Comparison of ENCODE assay signal across 16 cellular contexts in genomic region chr15:78083186-78083585, GRCh38. TPM values are rescaled to one million over a fixed set of nuclear protein-coding genes. Genes with fewer than 3 reads are reported as not detected.
DNase-seq lines count a peak whose midpoint lies in the region; ATAC-seq and TF ChIP-seq lines count a peak whose summit lies in the region.
"Had no signal": no experiment of that assay in that cellular context is flagged by ENCODE, and none has a peak within 500 bp of the region (broad histone marks: within the 10 kb centered on the region; RNA-seq: fewer than 3 reads in every experiment).

No MANE protein-coding gene starts in this region.

- H3F3A ChIP-seq in neural progenitor cell (ENCODE audit: low read depth) = no peaks in the 10 kb centered on the region

- H4K20me1 ChIP-seq in neural progenitor cell (ENCODE audit: low read depth) = no peaks in the 10 kb centered on the region

- H3K9me3 Mint-ChIP-seq in activated CD8-positive, alpha-beta T cell treated with anti-CD3 and anti-CD28 coated beads, Interleukin-2, amount 10 ng/mL, durations not matched to agents 7 days and 5 days (ENCODE audit: insufficient read depth) = no peaks in the 10 kb centered on the region
- H3K9me3 Mint-ChIP-seq in activated CD8-positive, alpha-beta T cell treated with anti-CD3 and anti-CD28 coated beads for 36 hours = no peaks in the 10 kb centered on the region
- H3K9me3 Mint-ChIP-seq in neural progenitor cell = no peaks in the 10 kb centered on the region

- no peaks in the 10 kb centered on the region for H3K36me3 Mint-ChIP-seq in activated CD8-positive, alpha-beta T cell treated with anti-CD3 and anti-CD28 coated beads, Interleukin-2, amount 10 ng/mL, durations not matched to agents 7 days and 5 days (ENCODE audit: low read depth)
- H3K36me3 Mint-ChIP-seq in activated CD8-positive, alpha-beta T cell treated with anti-CD3 and anti-CD28 coated beads for 36 hours (ENCODE audit: low read depth) = no peaks in the 10 kb centered on the region
- H3K36me3 Mint-ChIP-seq in neural progenitor cell = no peaks in the 10 kb centered on the region

- no peak for DNase-seq in activated CD8-positive, alpha-beta T cell treated with anti-CD3 and anti-CD28 coated beads, Interleukin-2, amount 10 ng/mL, durations not matched to agents 7 days and 5 days
- DNase-seq in activated CD8-positive, alpha-beta T cell treated with anti-CD3 and anti-CD28 coated beads for 36 hours = no peak
- peak in 2 of 3 donors; percentile 18 to 19 for DNase-seq in Peyer's patch
- no peak for DNase-seq in neural progenitor cell (ENCODE audit: low spot score)
- no peak for DNase-seq in upper lobe of right lung
- no peak for DNase-seq in middle frontal gyrus (ENCODE audit: extremely low spot score, low spot score)
- DNase-seq in vagina (ENCODE audit: extremely low spot score in 2 of 2) = no peak
- DNase-seq: Caco-2, KBM-7, MG63, NCI-H1092 treated with DMSO at 0.1 percent for 48 hours, NCI-H1694 treated with DMSO at 0.1 percent for 48 hours, NCI-H69, PC-9 had no signal

- intact Hi-C loops in activated CD8-positive, alpha-beta T cell treated with anti-CD3 and anti-CD28 coated beads for 36 hours (cut with micrococcal nuclease) = no loop called here
- intact Hi-C loops in upper lobe of right lung (cut with DNase I) = no loop called here
- intact Hi-C loops in vagina (cut with DNase I) = no loop called here

- POLR2A ChIA-PET in activated CD8-positive, alpha-beta T cell treated with anti-CD3 and anti-CD28 coated beads, Interleukin-2, amount 10 ng/mL, durations not matched to agents 7 days and 5 days (lab: Charles Lee) = interaction anchor here (1.0 to 1.7 kb wide), 2 partner anchors 14 to 20 kb away, joined by 4 to 7 read pairs; no protein-coding TSS in a partner anchor
- POLR2A ChIA-PET in activated CD8-positive, alpha-beta T cell treated with anti-CD3 and anti-CD28 coated beads for 36 hours (lab: Charles Lee) = interaction anchor here (1.1 to 1.4 kb wide), 3 partner anchors 8 to 32 kb away, joined by 3 read pairs; no protein-coding TSS in a partner anchor

- no peak for TF ChIP-seq CTCF in activated CD8-positive, alpha-beta T cell treated with anti-CD3 and anti-CD28 coated beads for 36 hours (IDR thresholded peaks at IDR 0.05)
- no peak for TF ChIP-seq CTCF in Peyer's patch (IDR thresholded peaks at IDR 0.05)
- TF ChIP-seq CTCF in neural progenitor cell (IDR thresholded peaks at IDR 0.05) = no peak
- no peak for TF ChIP-seq CTCF in upper lobe of right lung (IDR thresholded peaks at IDR 0.05)
- no peak for TF ChIP-seq CTCF in vagina (IDR thresholded peaks at IDR 0.05)

- no peak overlapping the region for H3K4me3 Mint-ChIP-seq in activated CD8-positive, alpha-beta T cell treated with anti-CD3 and anti-CD28 coated beads, Interleukin-2, amount 10 ng/mL, durations not matched to agents 7 days and 5 days
- no peak overlapping the region for H3K4me3 Mint-ChIP-seq in activated CD8-positive, alpha-beta T cell treated with anti-CD3 and anti-CD28 coated beads for 36 hours
- H3K4me3 Mint-ChIP-seq in neural progenitor cell = peak overlapping the region; percentile 41

- no peak overlapping the region for H3K4me2 ChIP-seq in neural progenitor cell
- H3K4me2 ChIP-seq: A549, PC-9 had no signal

- H3K79me2 ChIP-seq in neural progenitor cell (ENCODE audit: low read depth) = no peaks in the 10 kb centered on the region

- H3K4me3 ChIP-seq in Peyer's patch (no peak overlapping the region), neural progenitor cell (no peak overlapping the region), upper lobe of right lung (no peak overlapping the region), vagina (no peak overlapping the region)
- H3K4me3 ChIP-seq: A549, MG63, PC-9 had no signal

- H3K4me1 Mint-ChIP-seq in activated CD8-positive, alpha-beta T cell treated with anti-CD3 and anti-CD28 coated beads, Interleukin-2, amount 10 ng/mL, durations not matched to agents 7 days and 5 days (ENCODE audit: low read depth) = peaks cover 53% of the 10 kb centered on the region
- peaks cover 32% of the 10 kb centered on the region for H3K4me1 Mint-ChIP-seq in activated CD8-positive, alpha-beta T cell treated with anti-CD3 and anti-CD28 coated beads for 36 hours (ENCODE audit: low read depth)
- H3K4me1 Mint-ChIP-seq in neural progenitor cell = no peaks in the 10 kb centered on the region

- H3K27ac Mint-ChIP-seq in activated CD8-positive, alpha-beta T cell treated with anti-CD3 and anti-CD28 coated beads, Interleukin-2, amount 10 ng/mL, durations not matched to agents 7 days and 5 days = peak overlapping the region; percentile 80
- H3K27ac Mint-ChIP-seq in activated CD8-positive, alpha-beta T cell treated with anti-CD3 and anti-CD28 coated beads for 36 hours = no peak overlapping the region
- peak overlapping the region; percentile 82 for H3K27ac Mint-ChIP-seq in neural progenitor cell

- CTCF ChIA-PET in activated CD8-positive, alpha-beta T cell treated with anti-CD3 and anti-CD28 coated beads, Interleukin-2, amount 10 ng/mL, durations not matched to agents 7 days and 5 days (lab: Charles Lee) = interaction anchor here (0.8 to 3.3 kb wide), 10 partner anchors 9 to 117 kb away, joined by 3 to 25 read pairs (median 4); partner anchors contain the start of gene SH2D7
- CTCF ChIA-PET in activated CD8-positive, alpha-beta T cell treated with anti-CD3 and anti-CD28 coated beads for 36 hours (lab: Charles Lee) = interaction anchor here (1.3 to 3.2 kb wide), 2 partner anchors 10 to 25 kb away, joined by 3 to 15 read pairs; no protein-coding TSS in a partner anchor

- peak overlapping the region in 2 of 4 donors; percentile 38 to 46 for H3K27ac ChIP-seq in Peyer's patch
- H3K27ac ChIP-seq in neural progenitor cell = no peak overlapping the region
- H3K27ac ChIP-seq in upper lobe of right lung = peak overlapping the region; percentile 55
- no peak overlapping the region for H3K27ac ChIP-seq in vagina
- H3K27ac ChIP-seq: A549, HL-60, PC-9 had no signal

- H3K27me3 ChIP-seq in Peyer's patch = no peaks in the 10 kb centered on the region
- no peaks in the 10 kb centered on the region for H3K27me3 ChIP-seq in neural progenitor cell
- no peaks in the 10 kb centered on the region for H3K27me3 ChIP-seq in upper lobe of right lung
- H3K27me3 ChIP-seq in vagina = no peaks in the 10 kb centered on the region
- H3K27me3 ChIP-seq: MG63 had no signal

- no peak overlapping the region for H3K9ac ChIP-seq in neural progenitor cell

- H3K36me3 ChIP-seq in Peyer's patch = no peaks in the 10 kb centered on the region
- no peaks in the 10 kb centered on the region for H3K36me3 ChIP-seq in neural progenitor cell
- H3K36me3 ChIP-seq in upper lobe of right lung = no peaks in the 10 kb centered on the region
- no peaks in the 10 kb centered on the region for H3K36me3 ChIP-seq in vagina
- H3K36me3 ChIP-seq: MG63 had no signal

- no peaks in the 10 kb centered on the region for H3K27me3 Mint-ChIP-seq in activated CD8-positive, alpha-beta T cell treated with anti-CD3 and anti-CD28 coated beads, Interleukin-2, amount 10 ng/mL, durations not matched to agents 7 days and 5 days (ENCODE audit: low read depth)
- H3K27me3 Mint-ChIP-seq in activated CD8-positive, alpha-beta T cell treated with anti-CD3 and anti-CD28 coated beads for 36 hours = no peaks in the 10 kb centered on the region
- H3K27me3 Mint-ChIP-seq in neural progenitor cell (ENCODE audit: insufficient read depth, low read depth) = peaks cover 7% of the 10 kb centered on the region

- no peak for ATAC-seq in activated CD8-positive, alpha-beta T cell treated with anti-CD3 and anti-CD28 coated beads, Interleukin-2, amount 10 ng/mL, durations not matched to agents 7 days and 5 days
- no peak for ATAC-seq in activated CD8-positive, alpha-beta T cell treated with anti-CD3 and anti-CD28 coated beads for 36 hours
- no peak for ATAC-seq in upper lobe of right lung

- H3K9me3 ChIP-seq in Peyer's patch (no peaks in the 10 kb centered on the region), neural progenitor cell (ENCODE audit: low read depth) (no peaks in the 10 kb centered on the region), upper lobe of right lung (no peaks in the 10 kb centered on the region), vagina (no peaks in the 10 kb centered on the region)
- H3K9me3 ChIP-seq: A549, Caco-2, MG63 had no signal

- TF ChIP-seq POLR2A in Peyer's patch (IDR thresholded peaks at IDR 0.05) (no peak), vagina (IDR thresholded peaks at IDR 0.05) (no peak)

- H2AFZ ChIP-seq in neural progenitor cell (replicated peaks) = no peak overlapping the region
- H2AFZ ChIP-seq: PC-9 had no signal

- peaks cover 0 to 26% (median 0%) of the 10 kb centered on the region in 4 donors for H3K4me1 ChIP-seq in Peyer's patch
- no peaks in the 10 kb centered on the region for H3K4me1 ChIP-seq in neural progenitor cell
- peaks cover 24% of the 10 kb centered on the region for H3K4me1 ChIP-seq in upper lobe of right lung
- no peaks in the 10 kb centered on the region for H3K4me1 ChIP-seq in vagina

RNA-seq across cellular contexts. Expression of gene TBC1D2B, which starts 5.7 kb away (rescaled TPM):
- total RNA-seq in activated CD8-positive, alpha-beta T cell treated with anti-CD3 and anti-CD28 coated beads, Interleukin-2, amount 10 ng/mL, durations not matched to agents 7 days and 5 days = 100 to 1,000 TPM; 109 to 119 TPM
- 10 to 100 TPM; 62.9 to 65.7 TPM for total RNA-seq in activated CD8-positive, alpha-beta T cell treated with anti-CD3 and anti-CD28 coated beads for 36 hours
- total RNA-seq in Peyer's patch (10 to 100 TPM; 52.9 to 94.9 (median 72.4) TPM), neural progenitor cell (ENCODE audit: low replicate concordance) (11.7 and 18.6 TPM in 2 replicates), upper lobe of right lung (88.7 TPM), vagina (63.6 TPM)

RNA-seq across cellular contexts. Expression of gene SH2D7, which starts 9.2 kb away (rescaled TPM):
- under 1 TPM; 0.29 to 0.31 TPM for total RNA-seq in activated CD8-positive, alpha-beta T cell treated with anti-CD3 and anti-CD28 coated beads, Interleukin-2, amount 10 ng/mL, durations not matched to agents 7 days and 5 days
- not detected for total RNA-seq in activated CD8-positive, alpha-beta T cell treated with anti-CD3 and anti-CD28 coated beads for 36 hours
- total RNA-seq in Peyer's patch (1 to 10 TPM; 3.3 to 7.7 (median 4.6) TPM), neural progenitor cell (ENCODE audit: low replicate concordance) (not detected in 2 replicates), upper lobe of right lung (not detected), vagina (not detected)
- total RNA-seq: Caco-2, PC-9 had no signal

RNA-seq across cellular contexts. Expression of gene CIB2, which starts 48.1 kb away (rescaled TPM):
- 1 to 10 TPM; 1.4 to 2.2 TPM for total RNA-seq in activated CD8-positive, alpha-beta T cell treated with anti-CD3 and anti-CD28 coated beads, Interleukin-2, amount 10 ng/mL, durations not matched to agents 7 days and 5 days
- 1 to 10 TPM; 1.6 TPM for total RNA-seq in activated CD8-positive, alpha-beta T cell treated with anti-CD3 and anti-CD28 coated beads for 36 hours
- 10 to 100 TPM; 17.5 to 70.9 (median 21.0) TPM for total RNA-seq in Peyer's patch
- total RNA-seq in neural progenitor cell (ENCODE audit: low replicate concordance) = 40.6 and 52.0 TPM in 2 replicates
- total RNA-seq in upper lobe of right lung = 1.9 TPM
- total RNA-seq in vagina = 13.0 TPM

Comparison
In these comparisons a context has a peak if more than half of its experiments do, and no peak if none do; other contexts are left out.
1. DNase-seq: peak in Peyer's patch (2 of 3); none in activated CD8-positive, alpha-beta T cell treated with anti-CD3 and anti-CD28 coated beads, Interleukin-2, amount 10 ng/mL, durations not matched to agents 7 days and 5 days (single experiment), activated CD8-positive, alpha-beta T cell treated with anti-CD3 and anti-CD28 coated beads for 36 hours (single experiment), neural progenitor cell (single experiment), upper lobe of right lung (single experiment), middle frontal gyrus (single experiment) and vagina (0 of 2).